Comparison of ENCODE assay signal across 24 cellular contexts in genomic region chr11:95322546-95322945, GRCh38.
DNase-seq lines count a peak whose midpoint lies in the region; ATAC-seq and TF ChIP-seq lines count a peak whose summit lies in the region.
"Had no signal": no experiment of that assay in that cellular context is flagged by ENCODE, and none has a peak within 500 bp of the region (broad histone marks: within the 10 kb centered on the region; RNA-seq: fewer than 3 reads in every experiment).

No MANE protein-coding gene starts in this region.

- no peaks in the 10 kb centered on the region for H3K9me3 ChIP-seq in heart left ventricle
- H3K9me3 ChIP-seq: A549, sigmoid colon, upper lobe of right lung had no signal

- H3K27ac ChIP-seq in heart left ventricle (no peak overlapping the region), brain microvascular endothelial cell (no peak overlapping the region)
- H3K27ac ChIP-seq: A549, parathyroid adenoma, PC-9, sigmoid colon, SK-N-MC, upper lobe of right lung had no signal

- H3K27me3 ChIP-seq in heart left ventricle (no peaks in the 10 kb centered on the region), brain microvascular endothelial cell (replicated peaks) (no peaks in the 10 kb centered on the region)
- H3K27me3 ChIP-seq: sigmoid colon, upper lobe of right lung had no signal

- H3K4me1 ChIP-seq in heart left ventricle: peaks cover 0 to 23% (median 5%) of the 10 kb centered on the region in 12 donors
- H3K4me1 ChIP-seq: A549, upper lobe of right lung had no signal

- no peak overlapping the region for H3K4me3 ChIP-seq in heart left ventricle
- no peak overlapping the region for H3K4me3 ChIP-seq in brain microvascular endothelial cell (ENCODE audit: low read depth, low read length)
- H3K4me3 ChIP-seq: A549, GM12878, lung, PC-9, sigmoid colon, SK-N-MC, upper lobe of right lung had no signal

- ATAC-seq in heart left ventricle (peak in 3 of 4 donors; percentile 73 to 87 (median 81)), Right ventricle myocardium superior (ENCODE audit: poor library complexity) (no peak), GM18511 (IDR thresholded peaks at IDR 0.05; ENCODE audit: unreplicated experiment) (no peak), left colon (no peak)
- ATAC-seq: A549; activated CD4-positive, CD25-positive, alpha-beta regulatory T cell treated with anti-CD3 and anti-CD28 coated beads, Interleukin-2, amount 50 U/mL, for 24 hours; GM12878; upper lobe of right lung had no signal

- intact Hi-C loops in heart left ventricle (cut with DNase I) (no loop called here), Right ventricle myocardium superior (cut with DNase I) (no loop called here), left colon (cut with DNase I, micrococcal nuclease) (no loop called here)

- in situ Hi-C loops in brain microvascular endothelial cell (cut with HindIII; ENCODE audit: low pct_ligation_motif_present, low sequenced_read_pairs): no loop called here

- DNase-seq in heart left ventricle: peak in 1 of 5 donors; percentile 19
- no peak for DNase-seq in Right ventricle myocardium superior
- DNase-seq in brain microvascular endothelial cell: peak; percentile 61
- peak; percentile 76 for DNase-seq in iris pigment epithelial cell (ENCODE audit: low read depth)
- DNase-seq in HUDEP-2 (lab: John Stamatoyannopoulos, UW; ENCODE audit: unreplicated experiment in 76 of 76): no peak
- DNase-seq in SIG-M5 treated with dmso at 0.1 percent for 504 hours (lab: John Stamatoyannopoulos, UW; ENCODE audit: unreplicated experiment): no peak
- DNase-seq in left colon: no peak
- DNase-seq: activated T-cell treated with anti-CD3 and anti-CD28 coated beads, Interleukin-2, amount 50 U/mL, for 48 hours; dermis blood vessel endothelial cell; GF-D8; NCI-H1694; NCI-H774; PC-9; sigmoid colon; stimulated activated CD4-positive, alpha-beta T cell treated with anti-CD3 and anti-CD28 coated beads, Interleukin-2, amount 100 ng/mL, for 24 hours; T1000; upper lobe of right lung had no signal

- no peak for TF ChIP-seq CTCF in heart left ventricle (IDR thresholded peaks at IDR 0.05)
- TF ChIP-seq CTCF in brain microvascular endothelial cell (IDR thresholded peaks at IDR 0.05; ENCODE audit: low read depth, low read length, missing control alignments): no peak

- H3K36me3 ChIP-seq in heart left ventricle (no peaks in the 10 kb centered on the region), brain microvascular endothelial cell (replicated peaks) (no peaks in the 10 kb centered on the region)
- H3K36me3 ChIP-seq: sigmoid colon, upper lobe of right lung had no signal

- TF ChIP-seq POLR2A in heart left ventricle (IDR thresholded peaks at IDR 0.05): no peak

Comparison
In these comparisons a context has a peak if more than half of its experiments do, and no peak if none do; other contexts are left out.
1. ATAC-seq: peak in heart left ventricle (3 of 4); none in Right ventricle myocardium superior (single experiment), GM18511 (single experiment) and left colon (single experiment).
2. DNase-seq: peak in brain microvascular endothelial cell (single experiment) and iris pigment epithelial cell (single experiment); none in Right ventricle myocardium superior (single experiment), HUDEP-2 (0 of 76), SIG-M5 treated with dmso at 0.1 percent for 504 hours (single experiment) and left colon (0 of 2).